Comparison of ENCODE assay signal across 1 cellular context in genomic region chr3:19946832-19947548, GRCh38.
A peak's percentile ranks its signal among the peaks of the same experiment; 100 is the strongest.
TF ChIP-seq lines count a peak whose summit lies in the region.

RAB5A (plus strand) TSS chr3:19947097; CDS start chr3:19950899, 3,802 bp downstream.

TF ChIP-seq in HEK293, 187 proteins besides CTCF, POLR2A, EP300 and RAD21 (continued from another document and continues in another):
- TF ChIP-seq ZSCAN4 (tag by site-specific recombination; IDR thresholded peaks at IDR 0.05) = no peak; the same call in 1 of the 2 replicates
- TF ChIP-seq ZNF26 (tag by site-specific recombination; IDR thresholded peaks at IDR 0.05) = no peak
- no peak for TF ChIP-seq ZNF140 (tag by site-specific recombination; IDR thresholded peaks at IDR 0.05)
- no peak for TF ChIP-seq ZNF560 (tag by site-specific recombination; IDR thresholded peaks at IDR 0.05; ENCODE audit: borderline replicate concordance)
- TF ChIP-seq ZNF175 (tag by site-specific recombination; IDR thresholded peaks at IDR 0.05) = no peak
- peak; percentile 61; the same call in 1 of the 2 replicates for TF ChIP-seq ZBTB6 (tag by site-specific recombination; IDR thresholded peaks at IDR 0.05)
- no peak for TF ChIP-seq ZSCAN18 (tag by site-specific recombination; IDR thresholded peaks at IDR 0.05)
- TF ChIP-seq PRDM4 (tag by site-specific recombination; IDR thresholded peaks at IDR 0.05) = no peak
- peak; percentile 94 for TF ChIP-seq IKZF3 (tag by site-specific recombination; IDR thresholded peaks at IDR 0.05)
- TF ChIP-seq OVOL3 (tag by site-specific recombination; IDR thresholded peaks at IDR 0.05) = no peak
- TF ChIP-seq ZNF623 (tag by site-specific recombination; IDR thresholded peaks at IDR 0.05) = no peak
- TF ChIP-seq ZNF530 (tag by site-specific recombination; IDR thresholded peaks at IDR 0.05; ENCODE audit: low read depth) = no peak
- no peak for TF ChIP-seq ZNF48 (tag by site-specific recombination; IDR thresholded peaks at IDR 0.05)
- no peak for TF ChIP-seq ZNF155 (tag by site-specific recombination; IDR thresholded peaks at IDR 0.05)
- no peak; the same call in 1 of the 2 replicates for TF ChIP-seq ZNF394 (tag by site-specific recombination; IDR thresholded peaks at IDR 0.05; ENCODE audit: borderline replicate concordance)
- no peak for TF ChIP-seq ZNF701 (tag by site-specific recombination; IDR thresholded peaks at IDR 0.05)
- TF ChIP-seq YY1 (tag by site-specific recombination; IDR thresholded peaks at IDR 0.05) = peak; percentile 86; the same call in 1 of the 2 replicates
- TF ChIP-seq HIC1 (tag by site-specific recombination; IDR thresholded peaks at IDR 0.05) = no peak
- no peak for TF ChIP-seq ZNF510 (tag by site-specific recombination; IDR thresholded peaks at IDR 0.05; ENCODE audit: insufficient replicate concordance)
- TF ChIP-seq ZNF621 (tag by site-specific recombination; IDR thresholded peaks at IDR 0.05) = no peak
- no peak for TF ChIP-seq ZFP41 (tag by site-specific recombination; IDR thresholded peaks at IDR 0.05; ENCODE audit: borderline replicate concordance)
- TF ChIP-seq ZNF146 (tag by site-specific recombination; IDR thresholded peaks at IDR 0.05) = no peak
- no peak for TF ChIP-seq ZNF585B (tag by site-specific recombination; IDR thresholded peaks at IDR 0.05)
- no peak for TF ChIP-seq ZNF658 (tag by site-specific recombination; IDR thresholded peaks at IDR 0.05)
- no peak for TF ChIP-seq ZNF768 (tag by site-specific recombination; IDR thresholded peaks at IDR 0.05)
- no peak for TF ChIP-seq ZNF335 (tag by site-specific recombination; conservative IDR thresholded peaks at IDR 0.05)
- TF ChIP-seq ZNF266 (tag by site-specific recombination; IDR thresholded peaks at IDR 0.05; ENCODE audit: low read depth) = no peak
- no peak for TF ChIP-seq PRDM1 (tag by site-specific recombination; IDR thresholded peaks at IDR 0.05)
- peak; percentile 49 for TF ChIP-seq ZXDB (tag by site-specific recombination; IDR thresholded peaks at IDR 0.05)
- TF ChIP-seq ZNF596 (tag by site-specific recombination; IDR thresholded peaks at IDR 0.05) = no peak
- TF ChIP-seq ZNF707 (tag by site-specific recombination; IDR thresholded peaks at IDR 0.05) = no peak
- peak; percentile 97 for TF ChIP-seq ZBTB21 (tag by site-specific recombination; IDR thresholded peaks at IDR 0.05)
- TF ChIP-seq FEZF1 (tag by site-specific recombination; IDR thresholded peaks at IDR 0.05) = peak; percentile 4; the same call in 1 of the 2 replicates
- no peak for TF ChIP-seq ZNF830 (tag by site-specific recombination; IDR thresholded peaks at IDR 0.05; ENCODE audit: low read depth)
- TF ChIP-seq TSHZ1 (tag by site-specific recombination; IDR thresholded peaks at IDR 0.05; ENCODE audit: borderline replicate concordance) = no peak
- no peak for TF ChIP-seq ZNF514 (tag by site-specific recombination; IDR thresholded peaks at IDR 0.05)
- peak; percentile 99 for TF ChIP-seq ZNF629 (tag by site-specific recombination; IDR thresholded peaks at IDR 0.05)
- TF ChIP-seq ZNF785 (tag by site-specific recombination; IDR thresholded peaks at IDR 0.05) = no peak
- TF ChIP-seq ZNF18 (tag by site-specific recombination; IDR thresholded peaks at IDR 0.05) = no peak
- TF ChIP-seq ZBTB48 (tag by site-specific recombination; IDR thresholded peaks at IDR 0.05) = no peak
- TF ChIP-seq ZBTB17 (tag by site-specific recombination; IDR thresholded peaks at IDR 0.05) = peak; percentile 76
- TF ChIP-seq WT1 (tag by site-specific recombination; IDR thresholded peaks at IDR 0.05) = no peak; the same call in 1 of the 2 replicates
- TF ChIP-seq ZNF544 (tag by site-specific recombination; IDR thresholded peaks at IDR 0.05) = no peak
- no peak for TF ChIP-seq ZNF302 (tag by site-specific recombination; IDR thresholded peaks at IDR 0.05; ENCODE audit: low read depth)
- no peak for TF ChIP-seq ZNF10 (tag by site-specific recombination; IDR thresholded peaks at IDR 0.05)
- TF ChIP-seq ZNF138 (tag by site-specific recombination; IDR thresholded peaks at IDR 0.05; ENCODE audit: borderline replicate concordance) = no peak
- no peak for TF ChIP-seq ZNF433 (tag by site-specific recombination; IDR thresholded peaks at IDR 0.05; ENCODE audit: low read depth)
- no peak for TF ChIP-seq ZNF549 (tag by site-specific recombination; IDR thresholded peaks at IDR 0.05)
- TF ChIP-seq ZNF529 (tag by site-specific recombination; IDR thresholded peaks at IDR 0.05; ENCODE audit: insufficient replicate concordance) = no peak
- no peak for TF ChIP-seq GFI1B (tag by site-specific recombination; IDR thresholded peaks at IDR 0.05)
- no peak for TF ChIP-seq ZNF274 (IDR thresholded peaks at IDR 0.05; ENCODE audit: low read length)
- no peak for TF ChIP-seq ZNF274 (tag by site-specific recombination; IDR thresholded peaks at IDR 0.05; ENCODE audit: borderline replicate concordance)
- no peak for TF ChIP-seq ZNF624 (tag by site-specific recombination; IDR thresholded peaks at IDR 0.05)
- TF ChIP-seq KLF7 (tag by site-specific recombination; IDR thresholded peaks at IDR 0.05; ENCODE audit: borderline replicate concordance) = peak; percentile 94
- TF ChIP-seq HOXD13 (CRISPR knock-in tag; IDR thresholded peaks at IDR 0.05; ENCODE audit: borderline replicate concordance) = no peak
- TF ChIP-seq ZBTB1 (tag by site-specific recombination; IDR thresholded peaks at IDR 0.05) = 0 out of 2 replicates have a peak, but pooled peaks have one; percentile 60
- peak; percentile 79; the same call in 1 of the 2 replicates for TF ChIP-seq ZNF76 (tag by site-specific recombination; IDR thresholded peaks at IDR 0.05; ENCODE audit: borderline replicate concordance, low read depth)
- TF ChIP-seq ZNF416 (tag by site-specific recombination; IDR thresholded peaks at IDR 0.05) = no peak
- TF ChIP-seq ZNF16 (tag by site-specific recombination; IDR thresholded peaks at IDR 0.05; ENCODE audit: low read depth) = no peak
- peak; percentile 93 for TF ChIP-seq ZEB2 (tag by site-specific recombination; IDR thresholded peaks at IDR 0.05)
- no peak for TF ChIP-seq ZNF354C (tag by site-specific recombination; IDR thresholded peaks at IDR 0.05; ENCODE audit: borderline replicate concordance, low read depth)
- no peak for TF ChIP-seq ZNF112 (tag by site-specific recombination; IDR thresholded peaks at IDR 0.05)
- TF ChIP-seq ZNF558 (tag by site-specific recombination; IDR thresholded peaks at IDR 0.05) = no peak
